In the genomic region with DNA sequence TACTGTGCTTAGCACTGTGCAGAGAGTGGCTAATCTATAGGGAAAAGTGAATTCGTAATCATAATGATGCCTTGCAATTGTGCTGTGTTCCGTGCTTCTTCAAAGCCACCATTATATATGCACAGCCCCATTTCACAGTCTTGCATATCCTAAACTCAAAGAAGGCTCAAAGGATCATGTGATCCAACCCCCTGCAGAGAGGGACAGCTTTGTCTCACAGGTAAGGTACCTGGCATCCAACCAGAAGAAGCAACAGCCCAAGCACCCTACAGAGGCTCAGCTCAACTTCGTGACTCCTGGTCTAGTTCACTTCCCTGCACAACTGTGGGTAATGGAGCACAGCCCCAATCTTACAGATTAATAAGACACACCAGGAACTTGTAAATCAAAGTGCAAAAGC, we compare ENCODE assay signal across 31 cellular contexts.
"Had no signal": no experiment of that assay in that cellular context is flagged by ENCODE, and none has a peak within 500 bp of the region (broad histone marks: within the 10 kb centered on the region; RNA-seq: fewer than 3 reads in every experiment).

No MANE protein-coding gene starts in this region.

- H3K4me1 Mint-ChIP-seq: activated CD4-positive, alpha-beta T cell treated with anti-CD3 and anti-CD28 coated beads, Interleukin-2, amount 10 ng/mL, durations not matched to agents 7 days and 5 days; activated T-helper 17 cell treated with anti-CD3 and anti-CD28 coated beads, Interleukin-2, amount 50 U/mL, for 72 hours; central memory CD8-positive, alpha-beta T cell; T-helper 17 cell had no signal

- H3K27me3 ChIP-seq: brain microvascular endothelial cell, dorsolateral prefrontal cortex, heart left ventricle had no signal

- FAIRE-seq: astrocyte, bronchial epithelial cell, frontal cortex had no signal

- H3K36me3 ChIP-seq: brain microvascular endothelial cell had no signal

- H3K27ac Mint-ChIP-seq: activated CD4-positive, alpha-beta T cell treated with anti-CD3 and anti-CD28 coated beads, Interleukin-2, amount 10 ng/mL, durations not matched to agents 7 days and 5 days; activated CD8-positive, alpha-beta T cell treated with anti-CD3 and anti-CD28 coated beads for 36 hours; activated naive CD8-positive, alpha-beta T cell; activated T-helper 17 cell treated with anti-CD3 and anti-CD28 coated beads, Interleukin-2, amount 50 U/mL, for 72 hours; dendritic cell treated with granulocyte-macrophage colony-stimulating factor and Interleukin-4, amounts not matched to agents 40 ng/mL and 50 ng/mL, for 4 days; endodermal cell; T-helper 17 cell; T-helper 2 cell treated with Interferon-gamma antibody and Interleukin-4, amounts not matched to agents 5 μg/mL and 100 μg/mL, for 36 hours had no signal

- H3K4me3 ChIP-seq: coronary artery, dorsolateral prefrontal cortex, heart left ventricle had no signal

- H3K27me3 Mint-ChIP-seq: activated CD4-positive, alpha-beta T cell treated with anti-CD3 and anti-CD28 coated beads, Interleukin-2, amount 10 ng/mL, durations not matched to agents 7 days and 5 days; activated CD8-positive, alpha-beta T cell treated with anti-CD3 and anti-CD28 coated beads for 36 hours; activated naive CD8-positive, alpha-beta T cell; activated T-helper 17 cell treated with anti-CD3 and anti-CD28 coated beads, Interleukin-2, amount 50 U/mL, for 72 hours; central memory CD8-positive, alpha-beta T cell; dendritic cell treated with granulocyte-macrophage colony-stimulating factor and Interleukin-4, amounts not matched to agents 40 ng/mL and 50 ng/mL, for 4 days had no signal

- H3K36me3 Mint-ChIP-seq: activated naive CD8-positive, alpha-beta T cell had no signal

- H3K9me3 Mint-ChIP-seq: activated T-helper 17 cell treated with anti-CD3 and anti-CD28 coated beads, Interleukin-2, amount 50 U/mL, for 72 hours; central memory CD8-positive, alpha-beta T cell had no signal

- H3K4me3 Mint-ChIP-seq: activated CD4-positive, alpha-beta T cell treated with anti-CD3 and anti-CD28 coated beads, Interleukin-2, amount 10 ng/mL, durations not matched to agents 7 days and 5 days; activated CD8-positive, alpha-beta T cell treated with anti-CD3 and anti-CD28 coated beads for 36 hours; activated naive CD8-positive, alpha-beta T cell; activated T-cell treated with anti-CD3 and anti-CD28 coated beads, Interleukin-2, amount 50 U/mL, for 4 hours; activated T-helper 17 cell treated with anti-CD3 and anti-CD28 coated beads, Interleukin-2, amount 50 U/mL, for 72 hours; central memory CD8-positive, alpha-beta T cell; dendritic cell treated with granulocyte-macrophage colony-stimulating factor and Interleukin-4, amounts not matched to agents 40 ng/mL and 50 ng/mL, for 4 days; endodermal cell; T-helper 17 cell; T-helper 2 cell treated with Interferon-gamma antibody and Interleukin-4, amounts not matched to agents 5 μg/mL and 100 μg/mL, for 36 hours had no signal

- DNase-seq: activated CD4-positive, alpha-beta T cell treated with anti-CD3 and anti-CD28 coated beads for 1 hour; activated CD4-positive, alpha-beta T cell treated with anti-CD3 and anti-CD28 coated beads for 4 hours; activated CD4-positive, alpha-beta T cell treated with anti-CD3 and anti-CD28 coated beads, Interleukin-2, amount 10 ng/mL, durations not matched to agents 7 days and 5 days; activated CD4-positive, alpha-beta T cell treated with anti-CD3 and anti-CD28 coated beads, Interleukin-2, amount 50 U/mL, for 4 hours; activated CD8-positive, alpha-beta memory T cell treated with anti-CD3 and anti-CD28 coated beads for 24 hours; activated CD8-positive, alpha-beta T cell treated with anti-CD3 and anti-CD28 coated beads for 36 hours; activated effector memory CD4-positive, alpha-beta T cell treated with Interleukin-2 at 50 U/mL for 16 hours; activated gamma-delta T cell treated with Interleukin-2 at 50 U/mL for 16 hours; activated naive CD4-positive, alpha-beta T cell treated with anti-CD3 and anti-CD28 coated beads, Interleukin-2, amount 50 U/mL, for 16 hours; activated naive CD4-positive, alpha-beta T cell treated with Interleukin-2 at 50 U/mL for 16 hours; activated T-cell treated with anti-CD3 and anti-CD28 coated beads, Interleukin-2, amount 50 U/mL, for 4 hours; amniotic stem cell; anterior cingulate cortex; brain microvascular endothelial cell; dorsolateral prefrontal cortex; effector memory CD4-positive, alpha-beta T cell; endodermal cell; foreskin fibroblast; heart left ventricle; T-helper 1 cell; T-helper 17 cell; T1000 had no signal

- H3K27ac ChIP-seq: brain microvascular endothelial cell, coronary artery, dorsolateral prefrontal cortex, heart left ventricle had no signal
